Comparison of ENCODE assay signal across 2 cellular contexts in genomic region chr15:73727330-73728018, GRCh38.
TF ChIP-seq lines count a peak whose summit lies in the region.

No MANE protein-coding gene starts in this region.

TF ChIP-seq in SK-N-SH treated with all-trans-retinoic acid at 6 μM for 48 hours, 23 proteins besides CTCF, POLR2A, EP300 and RAD21 (continued from another document):
- TF ChIP-seq CREB5 (CRISPR knock-in tag; IDR thresholded peaks at IDR 0.05; ENCODE audit: low read depth) (no peak), CSRNP3 (CRISPR knock-in tag; IDR thresholded peaks at IDR 0.05) (no peak), TSHZ2 (CRISPR knock-in tag; IDR thresholded peaks at IDR 0.05) (no peak), ZNF70 (CRISPR knock-in tag; IDR thresholded peaks at IDR 0.05) (no peak), PPARA (CRISPR knock-in tag; IDR thresholded peaks at IDR 0.05; ENCODE audit: borderline replicate concordance) (no peak)

TF ChIP-seq in SK-N-SH, 30 proteins besides CTCF, POLR2A, EP300 and RAD21 (continued from another document):
- TF ChIP-seq, protein P1, sequence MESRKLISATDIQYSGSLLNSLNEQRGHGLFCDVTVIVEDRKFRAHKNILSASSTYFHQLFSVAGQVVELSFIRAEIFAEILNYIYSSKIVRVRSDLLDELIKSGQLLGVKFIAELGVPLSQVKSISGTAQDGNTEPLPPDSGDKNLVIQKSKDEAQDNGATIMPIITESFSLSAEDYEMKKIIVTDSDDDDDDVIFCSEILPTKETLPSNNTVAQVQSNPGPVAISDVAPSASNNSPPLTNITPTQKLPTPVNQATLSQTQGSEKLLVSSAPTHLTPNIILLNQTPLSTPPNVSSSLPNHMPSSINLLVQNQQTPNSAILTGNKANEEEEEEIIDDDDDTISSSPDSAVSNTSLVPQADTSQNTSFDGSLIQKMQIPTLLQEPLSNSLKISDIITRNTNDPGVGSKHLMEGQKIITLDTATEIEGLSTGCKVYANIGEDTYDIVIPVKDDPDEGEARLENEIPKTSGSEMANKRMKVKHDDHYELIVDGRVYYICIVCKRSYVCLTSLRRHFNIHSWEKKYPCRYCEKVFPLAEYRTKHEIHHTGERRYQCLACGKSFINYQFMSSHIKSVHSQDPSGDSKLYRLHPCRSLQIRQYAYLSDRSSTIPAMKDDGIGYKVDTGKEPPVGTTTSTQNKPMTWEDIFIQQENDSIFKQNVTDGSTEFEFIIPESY (IDR thresholded peaks at IDR 0.05; ENCODE audit: borderline replicate concordance, low read depth) = no peak
- TF ChIP-seq FOXJ3 (CRISPR knock-in tag; IDR thresholded peaks at IDR 0.05) (no peak), NFIC (IDR thresholded peaks at IDR 0.05; ENCODE audit: borderline replicate concordance) (no peak), POLR2AphosphoS5 (IDR thresholded peaks at IDR 0.05; ENCODE audit: low read depth, low read length) (no peak), USF1 (IDR thresholded peaks at IDR 0.05; ENCODE audit: borderline replicate concordance, low read depth) (no peak), RCOR1 (IDR thresholded peaks at IDR 0.05; ENCODE audit: low read length) (no peak), GABPA (IDR thresholded peaks at IDR 0.05; ENCODE audit: low read depth) (no peak), EZH2phosphoT487 (IDR thresholded peaks at IDR 0.05; ENCODE audit: borderline replicate concordance, low read depth) (no peak), JUND (IDR thresholded peaks at IDR 0.05) (no peak), RXRA (IDR thresholded peaks at IDR 0.05; ENCODE audit: borderline replicate concordance, low read depth) (no peak), RFX5 (IDR thresholded peaks at IDR 0.05; ENCODE audit: low read length) (no peak)
